18 cellular contexts compared by ENCODE assay signal in genomic region chr2:237574894-237575868, GRCh38. TPM values are rescaled to one million over a fixed set of nuclear protein-coding genes. Genes with fewer than 3 reads are reported as not detected.
A peak's percentile ranks its signal among the peaks of the same experiment; 100 is the strongest.
DNase-seq lines count a peak whose midpoint lies in the region; ATAC-seq and TF ChIP-seq lines count a peak whose summit lies in the region.
"Had no signal": no experiment of that assay in that cellular context is flagged by ENCODE, and none has a peak within 500 bp of the region (broad histone marks: within the 10 kb centered on the region; RNA-seq: fewer than 3 reads in every experiment).

No MANE protein-coding gene starts in this region.

- H2AFZ ChIP-seq in IMR-90 (replicated peaks; ENCODE audit: low read length, poor library complexity) = no peak overlapping the region

- H4K91ac ChIP-seq in IMR-90 (ENCODE audit: insufficient read depth, low read depth, low read length) = no peak overlapping the region

- no peak overlapping the region for H3K4ac ChIP-seq in IMR-90 (ENCODE audit: low read depth, low read length)

- no peak overlapping the region for H2BK15ac ChIP-seq in IMR-90 (ENCODE audit: low read depth, low read length)

- no peak overlapping the region for H4K5ac ChIP-seq in IMR-90 (ENCODE audit: low read depth, low read length)

- no peaks in the 10 kb centered on the region for H4K20me1 ChIP-seq in IMR-90 (ENCODE audit: insufficient read depth, low read length)

- H3K23ac ChIP-seq in IMR-90 (ENCODE audit: low read depth, low read length) = no peak overlapping the region

- no peak overlapping the region for H4K8ac ChIP-seq in IMR-90 (ENCODE audit: low read depth in 2 of 2, low read length in 2 of 2)

- no peak overlapping the region for H2BK20ac ChIP-seq in IMR-90 (ENCODE audit: low read depth, low read length)

- in situ Hi-C loops in IMR-90 (cut with MboI; ENCODE audit: low sequenced_read_pairs) = loop anchor here (5.0 to 25.0 kb wide), 4 partner anchors 160 to 1238 kb away; partner anchors contain the start of gene COL6A3

- DNase-seq in IMR-90 = no peak
- DNase-seq in dermis blood vessel endothelial cell = peak; percentile 50
- peak in 1 of 2 donors; percentile 70 for DNase-seq in left lung
- peak; percentile 51 for DNase-seq in spleen
- DNase-seq in SKM-1 treated with dmso at 0.1 percent for 144 hours (lab: John Stamatoyannopoulos, UW; ENCODE audit: unreplicated experiment) = no peak
- DNase-seq in activated T-cell treated with anti-CD3 and anti-CD28 coated beads, Interleukin-2, amount 50 U/mL, for 1 hour = no peak
- DNase-seq in NCI-H2107 treated with DMSO at 0.1 percent for 48 hours (lab: John Stamatoyannopoulos, UW; ENCODE audit: unreplicated experiment) = no peak
- DNase-seq: activated CD8-positive, alpha-beta T cell treated with anti-CD3 and anti-CD28 coated beads for 36 hours; activated effector memory CD4-positive, alpha-beta T cell treated with anti-CD3 and anti-CD28 coated beads, Interleukin-2, amount 50 U/mL, for 16 hours; AML-193; DMS53; endodermal cell; NCI-H146; NCI-H69 had no signal

- H3K56ac ChIP-seq in IMR-90 (ENCODE audit: extremely low read depth, insufficient read depth, low read length) = no peak overlapping the region

- CTCF ChIA-PET in IMR-90 (lab: Yijun Ruan, JAX) = no interaction called here

- H3K4me2 ChIP-seq in IMR-90 (ENCODE audit: low read depth, low read length) = no peak overlapping the region

- H3K4me1 ChIP-seq in IMR-90 (ENCODE audit: control insufficient read depth, insufficient read depth, low read length) (peaks cover 7% of the 10 kb centered on the region; the same call in 1 of the 2 replicates), left lung (peaks cover 4 to 17% of the 10 kb centered on the region in 2 donors), spleen (peaks cover 0 to 10% (median 7%) of the 10 kb centered on the region in 6 donors)

- BruUV-seq in IMR-90 (replicated peaks; lab: Mats Ljungman, UMichigan) = no TSS peak

- H3K4me3 ChIP-seq in IMR-90 (ENCODE audit: insufficient read depth, low read depth, low read length) = no peak overlapping the region
- no peak overlapping the region for H3K4me3 ChIP-seq in left lung
- H3K4me3 ChIP-seq in spleen = no peak overlapping the region
- H3K4me3 ChIP-seq: body of pancreas, heart left ventricle, K562 had no signal

- H3K9ac ChIP-seq in IMR-90 (ENCODE audit: low read depth, low read length) = no peak overlapping the region

- H2BK120ac ChIP-seq in IMR-90 (ENCODE audit: low read depth, low read length) = no peak overlapping the region

- no peak overlapping the region for H2BK5ac ChIP-seq in IMR-90 (ENCODE audit: low read depth, low read length, poor library complexity, severe bottlenecking)

- H3K9me1 ChIP-seq in IMR-90 (ENCODE audit: insufficient read depth, low read length) = no peaks in the 10 kb centered on the region

- WGBS in IMR-90 (ENCODE audit: extremely low coverage in 2 of 2, insufficient read length in 1 of 2), 2 experiments = 62% methylated on average over 6 of the region's 25 CpGs; no CpG with 5 or more reads in 1 of the 2 experiments
- 69 to 81% (median 78%) methylated on average over 22 to 25 of the region's 25 CpGs for whole genome bisulfite sequencing in spleen, 5 donors

- H2AK5ac ChIP-seq in IMR-90 (ENCODE audit: low read depth, low read length) = no peak overlapping the region

- no peak overlapping the region for H3K14ac ChIP-seq in IMR-90 (replicated peaks; ENCODE audit: low read depth, low read length)

- H3K36me3 ChIP-seq in IMR-90 (ENCODE audit: control insufficient read depth, insufficient read depth, low read length) (no peaks in the 10 kb centered on the region), left lung (no peaks in the 10 kb centered on the region), spleen (no peaks in the 10 kb centered on the region)
- H3K36me3 ChIP-seq: heart left ventricle had no signal

- ATAC-seq in IMR-90 (ENCODE audit: low read depth) = no peak
- peak; percentile 73 for ATAC-seq in left lung
- no peak for ATAC-seq in HG03378 (IDR thresholded peaks at IDR 0.05; ENCODE audit: unreplicated experiment)
- ATAC-seq: activated CD8-positive, alpha-beta T cell treated with anti-CD3 and anti-CD28 coated beads for 36 hours; body of pancreas; K562 had no signal

- TF ChIP-seq RAD21 in IMR-90 (IDR thresholded peaks at IDR 0.05; ENCODE audit: low read length) = no peak

- POLR2A ChIA-PET in IMR-90 (lab: Charles Lee; ENCODE audit: unreplicated experiment) = no interaction called here

- no peak overlapping the region for H3K18ac ChIP-seq in IMR-90 (ENCODE audit: low read depth, low read length)

- H3K9me3 ChIP-seq in IMR-90 (ENCODE audit: control insufficient read depth, insufficient read depth, low read length) (no peaks in the 10 kb centered on the region), left lung (no peaks in the 10 kb centered on the region), spleen (no peaks in the 10 kb centered on the region)
- H3K9me3 ChIP-seq: body of pancreas, heart left ventricle had no signal

- H3K27ac ChIP-seq in IMR-90 (ENCODE audit: insufficient read depth, low read length) = no peak overlapping the region
- H3K27ac ChIP-seq in left lung = peak overlapping the region in 1 of 2 donors; percentile 44
- no peak overlapping the region for H3K27ac ChIP-seq in spleen

- peak overlapping the region; percentile 13 for H2AK9ac ChIP-seq in IMR-90 (replicated peaks; ENCODE audit: low read depth, low read length, poor library complexity)

- intact Hi-C loops in IMR-90 (cut with micrococcal nuclease) (no loop called here), left lung (cut with DNase I) (loop anchor here in 1 of 2 donors (5.0 kb wide), 2 partner anchors 63 to 453 kb away; no protein-coding TSS in a partner anchor), spleen (cut with DNase I; ENCODE audit: low total_unique reads) (loop anchor here (10.0 kb wide), 1 partner anchor 420 kb away; no protein-coding TSS in a partner anchor)

- dilution Hi-C loops in IMR-90 (cut with HindIII; ENCODE audit: low sequenced_read_pairs, unreplicated experiment) = no loop called here

- peaks cover 4% of the 10 kb centered on the region; the same call in 1 of the 2 replicates for H3K27me3 ChIP-seq in IMR-90 (ENCODE audit: control insufficient read depth, insufficient read depth, low read length)
- no peaks in the 10 kb centered on the region for H3K27me3 ChIP-seq in left lung
- peaks cover 0 to 27% (median 0%) of the 10 kb centered on the region in 7 donors for H3K27me3 ChIP-seq in spleen (replicated peaks in 1 of 7)
- H3K27me3 ChIP-seq: body of pancreas, heart left ventricle had no signal

- H3K79me1 ChIP-seq in IMR-90 (ENCODE audit: low read depth in 1 of 2, low read length in 2 of 2) = peaks cover 0 to 8% of the 10 kb centered on the region in 2 experiments; a peak in 1 of 4 replicates

- no peak for TF ChIP-seq CTCF in IMR-90 (conservative IDR thresholded peaks at IDR 0.05; ENCODE audit: low read depth, low read length)
- no peak for TF ChIP-seq CTCF in left lung (IDR thresholded peaks at IDR 0.05)
- TF ChIP-seq CTCF in spleen (IDR thresholded peaks at IDR 0.05 in 8 of 11, conservative IDR thresholded peaks at IDR 0.05 in 3 of 11) = no peak

- TF ChIP-seq POLR2A in IMR-90 (IDR thresholded peaks at IDR 0.05; ENCODE audit: low read depth, low read length) (no peak), spleen (IDR thresholded peaks at IDR 0.05) (no peak)

TF ChIP-seq in IMR-90, 13 proteins besides CTCF, POLR2A, EP300 and RAD21:
- TF ChIP-seq CEBPB (IDR thresholded peaks at IDR 0.05; ENCODE audit: low read depth, low read length) (no peak), RCOR1 (IDR thresholded peaks at IDR 0.05; ENCODE audit: insufficient replicate concordance, low read length) (no peak), FOS (IDR thresholded peaks at IDR 0.05; ENCODE audit: low read depth, low read length) (no peak), CHD1 (IDR thresholded peaks at IDR 0.05; ENCODE audit: low read depth, low read length) (no peak), NFE2L2 (IDR thresholded peaks at IDR 0.05; ENCODE audit: low read depth, low read length) (no peak), USF2 (IDR thresholded peaks at IDR 0.05; ENCODE audit: low read depth, low read length) (no peak), MAFK (IDR thresholded peaks at IDR 0.05; ENCODE audit: low read depth, low read length) (no peak), MXI1 (IDR thresholded peaks at IDR 0.05; ENCODE audit: borderline replicate concordance, low read depth, low read length) (no peak), MAZ (IDR thresholded peaks at IDR 0.05; ENCODE audit: borderline replicate concordance, low read depth, low read length) (no peak)

RNA-seq across cellular contexts. Expression of gene PRLH, which starts 8.8 kb away (rescaled TPM):
- not detected in 2 replicates for total RNA-seq in IMR-90 (2012; rRNA removed)
- not detected in 2 replicates for polyA plus RNA-seq in IMR-90 (2012; rRNA removed)
- polyA plus RNA-seq in IMR-90 (2012; cell fraction: cytosol; rRNA removed) = not detected in 2 replicates
- polyA plus RNA-seq in IMR-90 (2012; cell fraction: nucleus; rRNA removed; ENCODE audit: low replicate concordance) = not detected in 2 replicates
- total RNA-seq in dermis blood vessel endothelial cell = not detected in 2 replicates
- not detected for total RNA-seq in left lung
- not detected for total RNA-seq in spleen
- not detected for polyA plus RNA-seq in spleen
- total RNA-seq: activated CD8-positive, alpha-beta T cell treated with anti-CD3 and anti-CD28 coated beads for 36 hours; body of pancreas; endodermal cell; heart left ventricle; K562 had no signal
- polyA plus RNA-seq: heart left ventricle, K562 had no signal

RNA-seq across cellular contexts. Expression of gene RAB17, which starts 15.4 kb away (rescaled TPM):
- total RNA-seq in IMR-90 (2012; rRNA removed) (not detected in 2 replicates), dermis blood vessel endothelial cell (4.9 and 14.1 TPM in 2 replicates), left lung (10 to 100 TPM; 35.5 to 37.9 TPM), spleen (1 to 10 TPM in 3 of 7 donors, under 1 TPM in 1, not detected in 3; 0.46 to 2.2 (median 1.3) TPM)
- polyA plus RNA-seq in IMR-90 (2012; rRNA removed) (0.17 and 0.41 TPM in 2 replicates), spleen (under 1 TPM; 0.24 to 0.67 (median 0.57) TPM)
- polyA plus RNA-seq in IMR-90 (2012; cell fraction: cytosol; rRNA removed) = 0.05 and 0.34 TPM in 2 replicates
- polyA plus RNA-seq in IMR-90 (2012; cell fraction: nucleus; rRNA removed; ENCODE audit: low replicate concordance) = 1.9 and 2.9 TPM in 2 replicates
- polyA plus RNA-seq: K562 had no signal

RNA-seq across cellular contexts. Expression of gene LRRFIP1, which starts 52.2 kb away (rescaled TPM):
- total RNA-seq in IMR-90 (2012; rRNA removed) = 52.2 and 63.0 TPM in 2 replicates
- polyA plus RNA-seq in IMR-90 (2012; rRNA removed) = 47.4 and 54.4 TPM in 2 replicates
- polyA plus RNA-seq in IMR-90 (2012; cell fraction: cytosol; rRNA removed) = 22.4 and 32.2 TPM in 2 replicates
- polyA plus RNA-seq in IMR-90 (2012; cell fraction: nucleus; rRNA removed; ENCODE audit: low replicate concordance) = 26.6 and 80.9 TPM in 2 replicates
- total RNA-seq in dermis blood vessel endothelial cell = 198 and 305 TPM in 2 replicates
- 100 to 1,000 TPM; 123 to 160 TPM for total RNA-seq in left lung
- total RNA-seq in spleen = 100 to 1,000 TPM; 110 to 164 (median 144) TPM
- polyA plus RNA-seq in spleen = 10 to 100 TPM; 40.4 to 46.3 (median 44.4) TPM

Comparison
In these comparisons a context has a peak if more than half of its experiments do, and no peak if none do; other contexts are left out.
1. DNase-seq: peak in dermis blood vessel endothelial cell (single experiment) and spleen (single experiment); none in IMR-90 (single experiment), SKM-1 treated with dmso at 0.1 percent for 144 hours (single experiment), activated T-cell treated with anti-CD3 and anti-CD28 coated beads, Interleukin-2, amount 50 U/mL, for 1 hour (single experiment) and NCI-H2107 treated with DMSO at 0.1 percent for 48 hours (single experiment).